In genomic region chr3:50591196-50591741, GRCh38 we compare ENCODE assay signal across 9 cellular contexts. TPM values are rescaled to one million over a fixed set of nuclear protein-coding genes. Genes with fewer than 3 reads are reported as not detected.
DNase-seq lines count a peak whose midpoint lies in the region; ATAC-seq lines count a peak whose summit lies in the region.
"Had no signal": no experiment of that assay in that cellular context is flagged by ENCODE, and none has a peak within 500 bp of the region (broad histone marks: within the 10 kb centered on the region; RNA-seq: fewer than 3 reads in every experiment).

No MANE protein-coding gene starts in this region.

- ATAC-seq in GM18868 (IDR thresholded peaks at IDR 0.05; ENCODE audit: unreplicated experiment): peak; percentile 4
- peak; percentile 10 for ATAC-seq in HG02852 (IDR thresholded peaks at IDR 0.05; ENCODE audit: unreplicated experiment)
- peak; percentile 12 to 13 for ATAC-seq in naive thymus-derived CD8-positive, alpha-beta T cell

- H3K4me3 Mint-ChIP-seq in naive thymus-derived CD8-positive, alpha-beta T cell: peak overlapping the region in 9 of 10 donors; percentile 64 to 85 (median 70)

- H3K36me3 Mint-ChIP-seq in naive thymus-derived CD8-positive, alpha-beta T cell: no peaks in the 10 kb centered on the region

- H3K27ac Mint-ChIP-seq in naive thymus-derived CD8-positive, alpha-beta T cell: peak overlapping the region; percentile 88 to 96 (median 94)

- POLR2A ChIA-PET in naive thymus-derived CD8-positive, alpha-beta T cell (lab: Charles Lee): interaction anchor here (0.6 to 11.1 kb wide), 3 partner anchors 17 to 238 kb away, joined by 3 to 433 read pairs (median 203); partner anchors contain the start of genes C3orf18, CISH, HEMK1 and MAPKAPK3

- DNase-seq in activated CD8-positive, alpha-beta memory T cell treated with anti-CD3 and anti-CD28 coated beads, Interleukin-2, amount 50 U/mL, for 48 hours: peak; percentile 82
- no peak for DNase-seq in naive thymus-derived CD8-positive, alpha-beta T cell
- no peak for DNase-seq in cerebellum (ENCODE audit: low spot score)
- DNase-seq in NCI-H2081 treated with DMSO at 0.1 percent for 48 hours (lab: John Stamatoyannopoulos, UW): no peak
- DNase-seq in NCI-H446 treated with DMSO at 0.1 percent for 48 hours (lab: John Stamatoyannopoulos, UW): no peak
- DNase-seq in retina: no peak
- DNase-seq: islet precursor cell had no signal

- H3K4me1 Mint-ChIP-seq in naive thymus-derived CD8-positive, alpha-beta T cell: peaks cover 32 to 88% (median 77%) of the 10 kb centered on the region in 4 donors

- H3K9me3 Mint-ChIP-seq in naive thymus-derived CD8-positive, alpha-beta T cell: no peaks in the 10 kb centered on the region

- H3K27me3 Mint-ChIP-seq in naive thymus-derived CD8-positive, alpha-beta T cell: no peaks in the 10 kb centered on the region

RNA-seq across cellular contexts. Expression of gene CISH, which starts 20.3 kb away (rescaled TPM):
- 1 to 10 TPM; 8.1 to 8.8 TPM for total RNA-seq in naive thymus-derived CD8-positive, alpha-beta T cell
- polyA plus RNA-seq in naive thymus-derived CD8-positive, alpha-beta T cell: 100 to 1,000 TPM in 2 of 3 donors, 10 to 100 TPM in 1; 16.3 to 135 (median 100) TPM
- 1.4 TPM for total RNA-seq in cerebellum

RNA-seq across cellular contexts. Expression of gene HEMK1, which starts 21.9 kb away (rescaled TPM):
- total RNA-seq in naive thymus-derived CD8-positive, alpha-beta T cell: 10 to 100 TPM; 65.1 to 67.1 TPM
- polyA plus RNA-seq in naive thymus-derived CD8-positive, alpha-beta T cell: 10 to 100 TPM; 20.2 to 43.1 (median 30.3) TPM
- total RNA-seq in cerebellum: 9.0 TPM

RNA-seq across cellular contexts. Expression of gene C3orf18, which starts 23.7 kb away (rescaled TPM):
- total RNA-seq in naive thymus-derived CD8-positive, alpha-beta T cell: 10 to 100 TPM; 17.7 to 18.4 TPM
- polyA plus RNA-seq in naive thymus-derived CD8-positive, alpha-beta T cell: 10 to 100 TPM; 14.1 to 17.3 (median 14.2) TPM
- total RNA-seq in cerebellum: 15.8 TPM

RNA-seq across cellular contexts. Expression of gene MAPKAPK3, which starts 25.7 kb away (rescaled TPM):
- 10 to 100 TPM; 27.5 TPM for total RNA-seq in naive thymus-derived CD8-positive, alpha-beta T cell
- polyA plus RNA-seq in naive thymus-derived CD8-positive, alpha-beta T cell: 10 to 100 TPM; 42.4 to 48.2 (median 48.1) TPM
- 12.2 TPM for total RNA-seq in cerebellum
